15 cellular contexts compared by ENCODE assay signal in genomic region chr3:176579741-176580185, GRCh38.
DNase-seq lines count a peak whose midpoint lies in the region; ATAC-seq lines count a peak whose summit lies in the region.
"Had no signal": no experiment of that assay in that cellular context is flagged by ENCODE, and none has a peak within 500 bp of the region (broad histone marks: within the 10 kb centered on the region; RNA-seq: fewer than 3 reads in every experiment).

No MANE protein-coding gene starts in this region.

- ATAC-seq in GM21423 (IDR thresholded peaks at IDR 0.05; ENCODE audit: unreplicated experiment) (peak; percentile 58), HG03342 (IDR thresholded peaks at IDR 0.05; ENCODE audit: unreplicated experiment) (peak; percentile 61), T-helper 17 cell (no peak)
- ATAC-seq: GM23338; stimulated activated naive B cell treated with anti-CD40 and anti-IgM and Interleukin-4, amounts not matched to agents 10 μg/mL and 1 μg/mL and 100 μg/mL, for 72 hours had no signal

- no peak overlapping the region for H3K4me3 Mint-ChIP-seq in T-helper 17 cell
- H3K4me3 Mint-ChIP-seq: activated naive CD4-positive, alpha-beta T cell treated with anti-CD3 and anti-CD28 coated beads for 36 hours; dendritic cell treated with granulocyte-macrophage colony-stimulating factor and Interleukin-4, amounts not matched to agents 40 ng/mL and 50 ng/mL, for 4 days; GM23338; IgD-negative memory B cell; stimulated activated naive B cell treated with anti-CD40 and anti-IgM and Interleukin-4, amounts not matched to agents 10 μg/mL and 1 μg/mL and 100 μg/mL, for 72 hours had no signal

- no peaks in the 10 kb centered on the region for H3K4me1 Mint-ChIP-seq in T-helper 17 cell
- H3K4me1 Mint-ChIP-seq: IgD-negative memory B cell; stimulated activated naive B cell treated with anti-CD40 and anti-IgM and Interleukin-4, amounts not matched to agents 10 μg/mL and 1 μg/mL and 100 μg/mL, for 72 hours had no signal

- no peak overlapping the region for H3K27ac Mint-ChIP-seq in T-helper 17 cell
- H3K27ac Mint-ChIP-seq: activated naive CD4-positive, alpha-beta T cell treated with anti-CD3 and anti-CD28 coated beads for 36 hours; dendritic cell treated with granulocyte-macrophage colony-stimulating factor and Interleukin-4, amounts not matched to agents 40 ng/mL and 50 ng/mL, for 4 days; GM23338; IgD-negative memory B cell; stimulated activated naive B cell treated with anti-CD40 and anti-IgM and Interleukin-4, amounts not matched to agents 10 μg/mL and 1 μg/mL and 100 μg/mL, for 72 hours had no signal

- H3K27me3 Mint-ChIP-seq in T-helper 17 cell, result no peaks in the 10 kb centered on the region
- H3K27me3 Mint-ChIP-seq: dendritic cell treated with granulocyte-macrophage colony-stimulating factor and Interleukin-4, amounts not matched to agents 40 ng/mL and 50 ng/mL, for 4 days; IgD-negative memory B cell; stimulated activated naive B cell treated with anti-CD40 and anti-IgM and Interleukin-4, amounts not matched to agents 10 μg/mL and 1 μg/mL and 100 μg/mL, for 72 hours had no signal

- DNase-seq in Ammon's horn (ENCODE audit: low spot score), result peak; percentile 7
- peak; percentile 29 for DNase-seq in dedifferentiated amniotic fluid mesenchymal stem cell (ENCODE audit: extremely low spot score)
- no peak for DNase-seq in T-helper 1 cell
- DNase-seq in NCI-H2196 (lab: John Stamatoyannopoulos, UW; ENCODE audit: unreplicated experiment), result no peak
- no peak for DNase-seq in activated gamma-delta T cell treated with Interleukin-2 at 50 U/mL for 16 hours
- DNase-seq in T-helper 17 cell, result no peak
- DNase-seq: activated CD4-positive, CD25-positive, alpha-beta regulatory T cell treated with anti-CD3 and anti-CD28 coated beads, Interleukin-2, amount 50 U/mL, for 72 hours; activated naive CD4-positive, alpha-beta T cell treated with anti-CD3 and anti-CD28 coated beads for 36 hours; Right ventricle myocardium superior; stimulated activated naive B cell treated with anti-CD40 and anti-IgM and Interleukin-4, amounts not matched to agents 10 μg/mL and 1 μg/mL and 100 μg/mL, for 72 hours had no signal

- no peaks in the 10 kb centered on the region for H3K36me3 Mint-ChIP-seq in T-helper 17 cell (ENCODE audit: low read depth)
- H3K36me3 Mint-ChIP-seq: IgD-negative memory B cell; stimulated activated naive B cell treated with anti-CD40 and anti-IgM and Interleukin-4, amounts not matched to agents 10 μg/mL and 1 μg/mL and 100 μg/mL, for 72 hours had no signal

- H3K9me3 ChIP-seq in T-helper 17 cell (ENCODE audit: control insufficient read depth, low read length, poor library complexity, severe bottlenecking), result no peaks in the 10 kb centered on the region

Comparison
In these comparisons a context has a peak if more than half of its experiments do, and no peak if none do; other contexts are left out.
1. DNase-seq: peak in Ammon's horn (single experiment) and dedifferentiated amniotic fluid mesenchymal stem cell (single experiment); none in T-helper 1 cell (0 of 5), NCI-H2196 (single experiment), activated gamma-delta T cell treated with Interleukin-2 at 50 U/mL for 16 hours (single experiment) and T-helper 17 cell (0 of 3).